Comparison of ENCODE assay signal across 18 cellular contexts in the genomic region with DNA sequence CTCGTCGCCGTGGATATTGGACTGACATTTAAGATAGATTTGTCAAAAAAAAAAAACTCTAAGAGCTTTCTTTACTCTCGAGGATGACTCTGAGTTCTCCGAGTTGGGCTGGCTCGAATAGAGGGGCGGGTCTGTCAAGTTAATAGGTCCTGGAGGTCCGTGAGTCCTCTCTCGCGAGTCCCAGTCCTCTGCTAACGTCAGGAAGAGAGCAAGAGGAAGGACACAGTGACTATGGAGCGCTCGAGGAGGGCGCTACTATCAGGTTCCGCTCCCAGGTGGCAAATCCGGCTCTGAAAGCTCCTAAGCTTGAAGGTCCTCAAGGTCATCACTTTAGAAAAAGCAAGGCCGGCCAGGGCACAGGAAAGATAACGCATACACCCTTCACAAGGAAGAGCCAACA. TPM values are rescaled to one million over a fixed set of nuclear protein-coding genes. Genes with fewer than 3 reads are reported as not detected.
DNase-seq lines count a peak whose midpoint lies in the region; ATAC-seq and TF ChIP-seq lines count a peak whose summit lies in the region.
"Had no signal": no experiment of that assay in that cellular context is flagged by ENCODE, and none has a peak within 500 bp of the region (broad histone marks: within the 10 kb centered on the region; RNA-seq: fewer than 3 reads in every experiment).

No MANE protein-coding gene starts in this region.

- H3K27me3 ChIP-seq in WERI-Rb-1 (ENCODE audit: insufficient read depth, low read depth, severe bottlenecking) = no peaks in the 10 kb centered on the region
- H3K27me3 ChIP-seq in iPS-20b (ENCODE audit: insufficient read depth, low read length) = peaks cover 89% of the 10 kb centered on the region

- H3K9me3 ChIP-seq in WERI-Rb-1 (ENCODE audit: severe bottlenecking) (no peaks in the 10 kb centered on the region), iPS-20b (ENCODE audit: insufficient read depth, low read depth, low read length) (no peaks in the 10 kb centered on the region)

- TF ChIP-seq CTCF in WERI-Rb-1 (IDR thresholded peaks at IDR 0.05; ENCODE audit: low read depth, low read length) = no peak

- no peak overlapping the region for H3K27ac Mint-ChIP-seq in stimulated activated naive CD8-positive, alpha-beta T cell treated with anti-CD3 and anti-CD28 coated beads, Interleukin-15, amount 100 ng/mL, for 72 hours
- H3K27ac Mint-ChIP-seq: activated T-helper 17 cell treated with anti-CD3 and anti-CD28 coated beads, Interleukin-2, amount 50 U/mL, for 72 hours had no signal

- DNase-seq in stimulated activated naive CD8-positive, alpha-beta T cell treated with anti-CD3 and anti-CD28 coated beads, Interleukin-15, amount 100 ng/mL, for 72 hours = no peak
- DNase-seq in stimulated activated naive CD8-positive, alpha-beta T cell treated with anti-CD3 and anti-CD28 coated beads, Interleukin-15, Interleukin-2, amounts not matched to agents 100 U/mL and 50 U/mL, for 24 hours = no peak
- DNase-seq in WERI-Rb-1 (peak; percentile 38), ureter (ENCODE audit: low spot score) (no peak), epidermal melanocyte (ENCODE audit: insufficient read length, low spot score) (no peak), retina (no peak)
- no peak for DNase-seq in activated CD4-positive, alpha-beta T cell treated with anti-CD3 and anti-CD28 coated beads, Interleukin-2, amount 50 U/mL, for 1 hour
- DNase-seq: activated CD4-positive, alpha-beta T cell treated with anti-CD3 and anti-CD28 coated beads, Interleukin-2, amount 50 U/mL, for 4 hours; NCI-H1436 treated with DMSO at 0.1 percent for 48 hours; NK-92 treated with Interleukin-12 subunit alpha and Interleukin-12 subunit beta, amount 100 ng/mL, for 24 hours; occipital lobe had no signal

- no peak overlapping the region for H3K9ac ChIP-seq in iPS-20b (ENCODE audit: low read depth, low read length)

- peak overlapping the region; percentile 65 to 78 for H3K4me3 Mint-ChIP-seq in stimulated activated naive CD8-positive, alpha-beta T cell treated with anti-CD3 and anti-CD28 coated beads, Interleukin-15, amount 100 ng/mL, for 72 hours

- H3K9me3 Mint-ChIP-seq in stimulated activated naive CD8-positive, alpha-beta T cell treated with anti-CD3 and anti-CD28 coated beads, Interleukin-15, amount 100 ng/mL, for 72 hours = no peaks in the 10 kb centered on the region
- H3K9me3 Mint-ChIP-seq: activated T-helper 17 cell treated with anti-CD3 and anti-CD28 coated beads, Interleukin-2, amount 50 U/mL, for 72 hours had no signal

- H3K4me3 ChIP-seq in WERI-Rb-1 (ENCODE audit: low read depth, low read length) = peak overlapping the region; percentile 78
- H3K4me3 ChIP-seq in iPS-20b (ENCODE audit: low read length) = peak overlapping the region; percentile 81
- H3K4me3 ChIP-seq: lung had no signal

- H3K36me3 ChIP-seq in WERI-Rb-1 (no peaks in the 10 kb centered on the region), iPS-20b (ENCODE audit: insufficient read depth, low read depth, low read length) (no peaks in the 10 kb centered on the region)

- H3K27me3 Mint-ChIP-seq in stimulated activated naive CD8-positive, alpha-beta T cell treated with anti-CD3 and anti-CD28 coated beads, Interleukin-15, amount 100 ng/mL, for 72 hours = peaks cover 56% of the 10 kb centered on the region

- ATAC-seq in stimulated activated naive CD8-positive, alpha-beta T cell treated with anti-CD3 and anti-CD28 coated beads, Interleukin-15, amount 100 ng/mL, for 72 hours = no peak
- no peak for ATAC-seq in stimulated activated naive CD8-positive, alpha-beta T cell treated with anti-CD3 and anti-CD28 coated beads, Interleukin-15, Interleukin-2, amounts not matched to agents 100 U/mL and 50 U/mL, for 24 hours
- ATAC-seq: activated T-helper 17 cell treated with anti-CD3 and anti-CD28 coated beads, Interleukin-2, amount 50 U/mL, for 72 hours had no signal

- H3K4me1 ChIP-seq in iPS-20b (ENCODE audit: insufficient read depth, low read length) = peaks cover 3% of the 10 kb centered on the region; the same call in 1 of the 2 replicates

- no peak overlapping the region for H3K27ac ChIP-seq in WERI-Rb-1
- no peak overlapping the region for H3K27ac ChIP-seq in iPS-20b (ENCODE audit: low read length)

- H3K4me1 Mint-ChIP-seq in stimulated activated naive CD8-positive, alpha-beta T cell treated with anti-CD3 and anti-CD28 coated beads, Interleukin-15, amount 100 ng/mL, for 72 hours = peaks cover 19% of the 10 kb centered on the region

RNA-seq across cellular contexts. Expression of gene AKAIN1, which starts 0.4 kb away (rescaled TPM):
- total RNA-seq in ureter = not detected
- total RNA-seq: activated T-helper 17 cell treated with anti-CD3 and anti-CD28 coated beads, Interleukin-2, amount 50 U/mL, for 72 hours; dermis blood vessel endothelial cell; H4; lung; Right ventricle myocardium inferior; skeletal muscle tissue had no signal
